ENCODE assay signal across 30 cellular contexts in genomic region chrX:131040781-131041180, GRCh38. TPM values are rescaled to one million over a fixed set of nuclear protein-coding genes. Genes with fewer than 3 reads are reported as not detected.
"Had no signal": no experiment of that assay in that cellular context is flagged by ENCODE, and none has a peak within 500 bp of the region (broad histone marks: within the 10 kb centered on the region; RNA-seq: fewer than 3 reads in every experiment).

No MANE protein-coding gene starts in this region.

- DNase-seq: stimulated activated CD4-positive, alpha-beta T cell treated with anti-CD3 and anti-CD28 coated beads, Interleukin-2, amount 100 ng/mL, for 48 hours; stimulated activated CD4-positive, alpha-beta T cell treated with anti-CD3 and anti-CD28 coated beads, Interleukin-4, amount 100 ng/mL, for 1 hour; stimulated activated CD4-positive, alpha-beta T cell treated with anti-CD3 and anti-CD28 coated beads, Interleukin-4, amount 100 ng/mL, for 24 hours; stimulated activated CD4-positive, alpha-beta T cell treated with anti-CD3 and anti-CD28 coated beads, Interleukin-4, amount 100 ng/mL, for 4 hours; stimulated activated CD8-positive, alpha-beta memory T cell treated with anti-CD3 and anti-CD28 coated beads, Interleukin-4, amount 100 ng/mL, for 48 hours; stimulated activated naive B cell treated with anti-CD40 and anti-IgM and Interleukin-4, amounts not matched to agents 10 μg/mL and 1 μg/mL and 100 μg/mL, for 72 hours; stimulated activated naive CD4-positive, alpha-beta T cell; stimulated activated naive CD4-positive, alpha-beta T cell treated with Interleukin-2 at 50 U/mL for 16 hours; stimulated activated naive CD8-positive, alpha-beta T cell treated with anti-CD3 and anti-CD28 coated beads, Interleukin-15, amount 100 ng/mL, for 72 hours; stimulated activated naive CD8-positive, alpha-beta T cell treated with anti-CD3 and anti-CD28 coated beads, Interleukin-15, Interleukin-2, amounts not matched to agents 100 U/mL and 50 U/mL, for 24 hours; stomach; substantia nigra; testis; thyroid gland; tibial artery; transverse colon; trophoblast cell; upper lobe of left lung; upper lobe of right lung; uterus had no signal

- H3K4me1 Mint-ChIP-seq: stimulated activated effector memory CD8-positive, alpha-beta T cell treated with anti-CD3 and anti-CD28 coated beads, Interleukin-12 subunit alpha, Interleukin-12 subunit beta, amount 100 ng/mL, for 72 hours; stimulated activated memory B cell treated with anti-CD40 and anti-IgM and Interleukin-4, amounts not matched to agents 10 μg/mL and 1 μg/mL and 100 μg/mL, for 72 hours; stimulated activated naive B cell treated with anti-CD40 and anti-IgM and Interleukin-4, amounts not matched to agents 10 μg/mL and 1 μg/mL and 100 μg/mL, for 72 hours; stimulated activated naive CD8-positive, alpha-beta T cell treated with anti-CD3 and anti-CD28 coated beads, Interleukin-15, amount 100 ng/mL, for 72 hours had no signal

- H3K36me3 ChIP-seq: stomach, suprapubic skin, thoracic aorta, thyroid gland, tibial artery, transverse colon, upper lobe of left lung, upper lobe of right lung, uterus, vagina had no signal

- H3K27me3 ChIP-seq: suprapubic skin, testis, thyroid gland, tibial artery, transverse colon, upper lobe of left lung, upper lobe of right lung, vagina had no signal

- ATAC-seq: stimulated activated effector memory CD8-positive, alpha-beta T cell treated with anti-CD3 and anti-CD28 coated beads, Interleukin-12 subunit alpha, Interleukin-12 subunit beta, amount 100 ng/mL, for 72 hours; stimulated activated memory B cell treated with anti-CD40 and anti-IgM and Interleukin-4, amounts not matched to agents 10 μg/mL and 1 μg/mL and 100 μg/mL, for 72 hours; stimulated activated naive B cell treated with anti-CD40 and anti-IgM and Interleukin-4, amounts not matched to agents 10 μg/mL and 1 μg/mL and 100 μg/mL, for 72 hours; stimulated activated naive CD8-positive, alpha-beta T cell treated with anti-CD3 and anti-CD28 coated beads, Interleukin-15, amount 100 ng/mL, for 72 hours; stimulated activated naive CD8-positive, alpha-beta T cell treated with anti-CD3 and anti-CD28 coated beads, Interleukin-15, Interleukin-2, amounts not matched to agents 100 U/mL and 50 U/mL, for 24 hours; upper lobe of right lung had no signal

- H3K27ac Mint-ChIP-seq: stimulated activated effector memory CD8-positive, alpha-beta T cell treated with anti-CD3 and anti-CD28 coated beads, Interleukin-12 subunit alpha, Interleukin-12 subunit beta, amount 100 ng/mL, for 72 hours; stimulated activated memory B cell treated with anti-CD40 and anti-IgM and Interleukin-4, amounts not matched to agents 10 μg/mL and 1 μg/mL and 100 μg/mL, for 72 hours; stimulated activated naive B cell treated with anti-CD40 and anti-IgM and Interleukin-4, amounts not matched to agents 10 μg/mL and 1 μg/mL and 100 μg/mL, for 72 hours; stimulated activated naive CD8-positive, alpha-beta T cell treated with anti-CD3 and anti-CD28 coated beads, Interleukin-15, amount 100 ng/mL, for 72 hours; stimulated activated naive CD8-positive, alpha-beta T cell treated with anti-CD3 and anti-CD28 coated beads, Interleukin-15, Interleukin-2, amounts not matched to agents 100 ng/mL and 50 ng/mL, for 24 hours; type B pancreatic cell had no signal

- H3K27ac ChIP-seq: stomach, suprapubic skin, testis, thoracic aorta, thyroid gland, tibial artery, transverse colon, upper lobe of left lung, upper lobe of right lung, uterus, vagina had no signal

- H3K4me3 Mint-ChIP-seq: stimulated activated effector memory CD8-positive, alpha-beta T cell treated with anti-CD3 and anti-CD28 coated beads, Interleukin-12 subunit alpha, Interleukin-12 subunit beta, amount 100 ng/mL, for 72 hours; stimulated activated memory B cell treated with anti-CD40 and anti-IgM and Interleukin-4, amounts not matched to agents 10 μg/mL and 1 μg/mL and 100 μg/mL, for 72 hours; stimulated activated naive B cell treated with anti-CD40 and anti-IgM and Interleukin-4, amounts not matched to agents 10 μg/mL and 1 μg/mL and 100 μg/mL, for 72 hours; stimulated activated naive CD8-positive, alpha-beta T cell treated with anti-CD3 and anti-CD28 coated beads, Interleukin-15, amount 100 ng/mL, for 72 hours; stimulated activated naive CD8-positive, alpha-beta T cell treated with anti-CD3 and anti-CD28 coated beads, Interleukin-15, Interleukin-2, amounts not matched to agents 100 ng/mL and 50 ng/mL, for 24 hours; type B pancreatic cell had no signal

- H3K36me3 Mint-ChIP-seq: stimulated activated effector memory CD8-positive, alpha-beta T cell treated with anti-CD3 and anti-CD28 coated beads, Interleukin-12 subunit alpha, Interleukin-12 subunit beta, amount 100 ng/mL, for 72 hours; stimulated activated memory B cell treated with anti-CD40 and anti-IgM and Interleukin-4, amounts not matched to agents 10 μg/mL and 1 μg/mL and 100 μg/mL, for 72 hours; stimulated activated naive B cell treated with anti-CD40 and anti-IgM and Interleukin-4, amounts not matched to agents 10 μg/mL and 1 μg/mL and 100 μg/mL, for 72 hours; type B pancreatic cell had no signal

- H3K9me3 ChIP-seq: stomach, suprapubic skin, testis, thoracic aorta, thyroid gland, tibial artery, transverse colon, upper lobe of left lung, upper lobe of right lung, uterus, vagina had no signal

- FAIRE-seq: urothelium cell line had no signal

- H3K4me3 ChIP-seq: stomach, suprapubic skin, testis, thoracic aorta, thyroid gland, tibial artery, transverse colon, upper lobe of left lung, upper lobe of right lung, uterus, vagina had no signal

- H3K4me1 ChIP-seq: stomach, suprapubic skin, testis, thyroid gland, tibial artery, transverse colon, upper lobe of left lung, upper lobe of right lung, uterus, vagina had no signal

- H3K9me3 Mint-ChIP-seq: stimulated activated effector memory CD8-positive, alpha-beta T cell treated with anti-CD3 and anti-CD28 coated beads, Interleukin-12 subunit alpha, Interleukin-12 subunit beta, amount 100 ng/mL, for 72 hours; stimulated activated memory B cell treated with anti-CD40 and anti-IgM and Interleukin-4, amounts not matched to agents 10 μg/mL and 1 μg/mL and 100 μg/mL, for 72 hours; stimulated activated naive B cell treated with anti-CD40 and anti-IgM and Interleukin-4, amounts not matched to agents 10 μg/mL and 1 μg/mL and 100 μg/mL, for 72 hours; stimulated activated naive CD8-positive, alpha-beta T cell treated with anti-CD3 and anti-CD28 coated beads, Interleukin-15, amount 100 ng/mL, for 72 hours; stimulated activated naive CD8-positive, alpha-beta T cell treated with anti-CD3 and anti-CD28 coated beads, Interleukin-15, Interleukin-2, amounts not matched to agents 100 ng/mL and 50 ng/mL, for 24 hours; type B pancreatic cell had no signal

RNA-seq across cellular contexts. Expression of gene ARHGAP36, which starts 17.4 kb away (rescaled TPM):
- total RNA-seq: stomach, subcutaneous adipose tissue, suprapubic skin, thoracic aorta, thyroid gland, transverse colon, upper lobe of left lung, upper lobe of right lung, ureter had no signal
